ENCODE assay signal across 2 cellular contexts in the genomic region with DNA sequence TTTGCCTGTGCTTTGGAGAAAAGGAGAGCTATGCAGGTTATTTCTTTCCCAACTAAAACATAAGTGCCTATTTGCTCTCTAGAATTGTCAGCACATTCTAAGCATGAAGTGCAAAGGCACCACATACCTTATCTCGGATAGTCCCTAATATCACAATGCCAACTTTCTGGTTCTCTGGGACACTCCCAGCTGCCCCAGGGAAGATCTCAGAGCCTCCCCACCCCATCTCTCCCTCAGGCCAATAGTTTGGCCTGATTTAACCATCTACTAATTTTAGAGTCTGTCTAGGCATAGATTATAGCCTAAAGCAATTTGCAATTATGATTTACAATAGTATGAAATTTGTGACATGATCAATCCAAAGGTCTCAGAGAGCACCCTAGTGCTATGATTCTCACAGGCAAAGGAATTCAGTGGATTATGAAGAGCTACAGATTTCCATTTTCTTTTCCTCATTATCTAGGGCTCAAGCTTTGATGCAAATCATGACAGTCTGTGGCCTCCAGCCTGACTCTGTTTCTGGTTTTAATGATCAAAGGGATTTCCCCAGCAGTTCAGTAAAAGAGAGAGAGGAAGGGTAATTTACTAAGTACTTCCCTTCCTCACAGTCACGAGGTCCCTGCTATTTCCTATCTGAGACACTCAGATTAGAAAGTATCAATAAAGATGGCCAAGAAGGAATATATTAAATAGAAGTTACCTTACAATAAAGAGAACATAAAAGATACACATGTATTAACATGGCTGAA.
TF ChIP-seq lines count a peak whose summit lies in the region.

No MANE protein-coding gene starts in this region.

TF ChIP-seq in liver, 16 proteins besides CTCF, POLR2A, EP300 and RAD21 (continued from another document):
- TF ChIP-seq, protein P1, sequence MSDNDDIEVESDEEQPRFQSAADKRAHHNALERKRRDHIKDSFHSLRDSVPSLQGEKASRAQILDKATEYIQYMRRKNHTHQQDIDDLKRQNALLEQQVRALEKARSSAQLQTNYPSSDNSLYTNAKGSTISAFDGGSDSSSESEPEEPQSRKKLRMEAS (IDR thresholded peaks at IDR 0.05): peak; percentile 21
- TF ChIP-seq, protein P2, sequence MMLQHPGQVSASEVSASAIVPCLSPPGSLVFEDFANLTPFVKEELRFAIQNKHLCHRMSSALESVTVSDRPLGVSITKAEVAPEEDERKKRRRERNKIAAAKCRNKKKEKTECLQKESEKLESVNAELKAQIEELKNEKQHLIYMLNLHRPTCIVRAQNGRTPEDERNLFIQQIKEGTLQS (IDR thresholded peaks at IDR 0.05): no peak

TF ChIP-seq in HepG2, 621 proteins besides CTCF, POLR2A, EP300 and RAD21:
- TF ChIP-seq, protein P3, sequence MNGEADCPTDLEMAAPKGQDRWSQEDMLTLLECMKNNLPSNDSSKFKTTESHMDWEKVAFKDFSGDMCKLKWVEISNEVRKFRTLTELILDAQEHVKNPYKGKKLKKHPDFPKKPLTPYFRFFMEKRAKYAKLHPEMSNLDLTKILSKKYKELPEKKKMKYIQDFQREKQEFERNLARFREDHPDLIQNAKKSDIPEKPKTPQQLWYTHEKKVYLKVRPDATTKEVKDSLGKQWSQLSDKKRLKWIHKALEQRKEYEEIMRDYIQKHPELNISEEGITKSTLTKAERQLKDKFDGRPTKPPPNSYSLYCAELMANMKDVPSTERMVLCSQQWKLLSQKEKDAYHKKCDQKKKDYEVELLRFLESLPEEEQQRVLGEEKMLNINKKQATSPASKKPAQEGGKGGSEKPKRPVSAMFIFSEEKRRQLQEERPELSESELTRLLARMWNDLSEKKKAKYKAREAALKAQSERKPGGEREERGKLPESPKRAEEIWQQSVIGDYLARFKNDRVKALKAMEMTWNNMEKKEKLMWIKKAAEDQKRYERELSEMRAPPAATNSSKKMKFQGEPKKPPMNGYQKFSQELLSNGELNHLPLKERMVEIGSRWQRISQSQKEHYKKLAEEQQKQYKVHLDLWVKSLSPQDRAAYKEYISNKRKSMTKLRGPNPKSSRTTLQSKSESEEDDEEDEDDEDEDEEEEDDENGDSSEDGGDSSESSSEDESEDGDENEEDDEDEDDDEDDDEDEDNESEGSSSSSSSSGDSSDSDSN (CRISPR knock-in tag; IDR thresholded peaks at IDR 0.05): no peak
- TF ChIP-seq ZNF792 (CRISPR knock-in tag; IDR thresholded peaks at IDR 0.05) (no peak), PAF1 (CRISPR knock-in tag; IDR thresholded peaks at IDR 0.05) (no peak), ZKSCAN1 (IDR thresholded peaks at IDR 0.05; ENCODE audit: low read length) (no peak), NFKBIZ (CRISPR knock-in tag; IDR thresholded peaks at IDR 0.05) (no peak), TEAD2 (CRISPR knock-in tag; IDR thresholded peaks at IDR 0.05) (no peak), KLF11 (CRISPR knock-in tag; IDR thresholded peaks at IDR 0.05) (no peak), ZNF33B (CRISPR knock-in tag; IDR thresholded peaks at IDR 0.05) (no peak), EED (CRISPR knock-in tag; IDR thresholded peaks at IDR 0.05) (no peak), KDM5A (IDR thresholded peaks at IDR 0.05; ENCODE audit: borderline replicate concordance, low read length) (no peak), DPF2 (CRISPR knock-in tag; IDR thresholded peaks at IDR 0.05; ENCODE audit: borderline replicate concordance, low read depth) (no peak), KAT2B (IDR thresholded peaks at IDR 0.05; ENCODE audit: borderline replicate concordance, low read depth, low read length) (no peak), ZNF577 (CRISPR knock-in tag; IDR thresholded peaks at IDR 0.05; ENCODE audit: borderline replicate concordance, low read depth) (no peak)
